ENCODE assay signal across 26 cellular contexts in the genomic region with DNA sequence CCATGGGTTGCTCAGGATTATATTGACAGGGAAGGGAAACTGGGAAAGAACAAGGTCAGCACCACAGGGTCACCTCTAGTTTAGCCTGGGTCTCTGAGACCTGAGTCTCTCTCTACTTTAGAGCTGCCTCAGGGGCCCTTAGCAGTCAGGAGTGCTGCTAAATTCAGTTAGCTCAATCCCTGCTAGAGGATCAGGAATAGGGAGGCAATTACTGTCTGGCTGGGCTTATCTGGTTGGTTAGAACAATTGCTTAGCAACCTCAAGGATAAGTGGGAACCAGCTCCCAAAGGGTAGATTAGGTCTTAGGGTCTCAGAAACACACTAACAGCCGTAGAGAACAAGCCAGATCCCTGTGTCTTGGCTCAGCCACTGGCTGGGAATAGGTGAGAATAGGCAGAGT. TPM values are rescaled to one million over a fixed set of nuclear protein-coding genes. Genes with fewer than 3 reads are reported as not detected.
DNase-seq lines count a peak whose midpoint lies in the region; ATAC-seq, FAIRE-seq and TF ChIP-seq lines count a peak whose summit lies in the region.
"Had no signal": no experiment of that assay in that cellular context is flagged by ENCODE, and none has a peak within 500 bp of the region (broad histone marks: within the 10 kb centered on the region; RNA-seq: fewer than 3 reads in every experiment).

No MANE protein-coding gene starts in this region.

- H3K18ac ChIP-seq in mesendoderm (ENCODE audit: low read length) = no peak overlapping the region

- DNase-seq in D721Med (ENCODE audit: insufficient read length, low spot score) (peak; percentile 36), NCI-H82 treated with DMSO at 0.1 percent for 48 hours (lab: John Stamatoyannopoulos, UW; ENCODE audit: unreplicated experiment) (peak; percentile 63), heart left ventricle (no peak), mesendoderm (peak; percentile 30), NCI-H146 (lab: John Stamatoyannopoulos, UW) (no peak), DMS53 (lab: John Stamatoyannopoulos, UW) (no peak)
- DNase-seq: CD4-positive, alpha-beta T cell; COR-L47; GOT3; HCEC 1CT; NCI-H1092 treated with DMSO at 0.1 percent for 48 hours; NCI-H1436 treated with DMSO at 0.1 percent for 48 hours; NCI-H2029; NCI-H2171; NCI-H526; SW 1271 had no signal

- H2AK5ac ChIP-seq in mesendoderm (ENCODE audit: low read length) = no peak overlapping the region

- no peak overlapping the region for H2BK5ac ChIP-seq in mesendoderm (ENCODE audit: low read length)

- TF ChIP-seq CTCF in D721Med (IDR thresholded peaks at IDR 0.05; ENCODE audit: insufficient read depth, missing control alignments) (no peak), heart left ventricle (IDR thresholded peaks at IDR 0.05) (no peak)

- no peaks in the 10 kb centered on the region for H3K79me2 ChIP-seq in mesendoderm (ENCODE audit: control insufficient read depth, insufficient read depth, low read length)

- no peak overlapping the region for H2BK15ac ChIP-seq in mesendoderm (replicated peaks; ENCODE audit: low read depth)

- H3K4me2 ChIP-seq in mesendoderm (ENCODE audit: low read length) = no peak overlapping the region
- H3K4me2 ChIP-seq: BLaER1 had no signal

- H3K9me3 ChIP-seq in heart left ventricle = no peaks in the 10 kb centered on the region
- H3K9me3 ChIP-seq: BLaER1, SJSA1 had no signal

- H3K27me3 ChIP-seq in heart left ventricle (no peaks in the 10 kb centered on the region), mesendoderm (ENCODE audit: insufficient read depth, low read length, poor library complexity) (no peaks in the 10 kb centered on the region)
- H3K27me3 ChIP-seq: BLaER1, SJSA1 had no signal

- no peak overlapping the region for H4K5ac ChIP-seq in mesendoderm (ENCODE audit: low read length)

- ATAC-seq in heart left ventricle = peak; percentile 71 to 85 (median 79)
- no peak for ATAC-seq in HG03196 (IDR thresholded peaks at IDR 0.05; ENCODE audit: unreplicated experiment)
- ATAC-seq: HepG2, K562 had no signal

- H3K4me3 ChIP-seq in heart left ventricle (no peak overlapping the region), mesendoderm (ENCODE audit: low read length) (no peak overlapping the region)
- H3K4me3 ChIP-seq: BLaER1, K562, SJSA1 had no signal

- no peak overlapping the region for H2BK120ac ChIP-seq in mesendoderm (ENCODE audit: low read depth, low read length)

- no peak overlapping the region for H4K8ac ChIP-seq in mesendoderm (ENCODE audit: low read depth, low read length)

- H3K27ac ChIP-seq in heart left ventricle = peak overlapping the region in 4 of 12 donors; percentile 7 to 61 (median 28)
- H3K27ac ChIP-seq in mesendoderm (ENCODE audit: low read depth, low read length) = no peak overlapping the region
- H3K27ac ChIP-seq: BLaER1, HL-60, SJSA1 had no signal

- H3K36me3 ChIP-seq in heart left ventricle (no peaks in the 10 kb centered on the region), mesendoderm (ENCODE audit: control insufficient read depth, insufficient read depth, low read length) (no peaks in the 10 kb centered on the region)
- H3K36me3 ChIP-seq: SJSA1 had no signal

- 40 to 70% (median 47%) methylated on average over 1 of the region's 1 CpG for WGBS in heart left ventricle, 4 donors
- WGBS in mesendoderm (ENCODE audit: extremely low coverage, insufficient coverage, low lambda C conversion rate) = no CpG with 5 or more reads among the region's 1 CpG

- no peaks in the 10 kb centered on the region for H3K79me1 ChIP-seq in mesendoderm (ENCODE audit: low read length)

- no peak overlapping the region for H3K9ac ChIP-seq in mesendoderm (ENCODE audit: low read length)
- H3K9ac ChIP-seq: BLaER1 had no signal

- no peak overlapping the region for H3K23ac ChIP-seq in mesendoderm (ENCODE audit: low read length)

- FAIRE-seq in D721Med (lab: Jason Lieb, UNC) = peak; percentile 89
- FAIRE-seq: GM12892, GM18507, HepG2, K562 had no signal

- no peak overlapping the region for H3K56ac ChIP-seq in mesendoderm (ENCODE audit: low read length)

- intact Hi-C loops in heart left ventricle (cut with DNase I) = no loop called here

- H3K4me1 ChIP-seq in heart left ventricle (peaks cover 0 to 31% (median 1%) of the 10 kb centered on the region in 12 donors), mesendoderm (ENCODE audit: control insufficient read depth, low read depth, low read length) (peaks cover 7% of the 10 kb centered on the region)

- no peak overlapping the region for H3K4ac ChIP-seq in mesendoderm (ENCODE audit: low read depth, low read length)

- TF ChIP-seq POLR2A in heart left ventricle (IDR thresholded peaks at IDR 0.05) = no peak

RNA-seq across cellular contexts. Expression of gene PM20D1, which starts 7.8 kb away (rescaled TPM):
- total RNA-seq in heart left ventricle = 1 to 10 TPM in 2 of 9 donors, under 1 TPM in 6, not detected in 1; 0.45 to 1.4 (median 0.78) TPM
- polyA plus RNA-seq in heart left ventricle = under 1 TPM; 0.28 to 0.65 TPM
- polyA plus RNA-seq in mesendoderm (2013, experiment 1 of 2) = not detected
- not detected for polyA plus RNA-seq in mesendoderm (2013, experiment 2 of 2)
- total RNA-seq: G401, HepG2, HT-29, K562, SJSA1 had no signal
- polyA plus RNA-seq: HepG2, K562 had no signal

RNA-seq across cellular contexts. Expression of gene SLC41A1, which starts 29.2 kb away (rescaled TPM):
- total RNA-seq in heart left ventricle = 100 to 1,000 TPM; 247 to 442 (median 333) TPM
- 100 to 1,000 TPM; 146 to 198 TPM for polyA plus RNA-seq in heart left ventricle
- polyA plus RNA-seq in mesendoderm (2013, experiment 1 of 2) = 31.0 TPM
- polyA plus RNA-seq in mesendoderm (2013, experiment 2 of 2) = 30.1 TPM

Comparison
In these comparisons a context has a peak if more than half of its experiments do, and no peak if none do; other contexts are left out.
1. DNase-seq: peak in D721Med (single experiment), NCI-H82 treated with DMSO at 0.1 percent for 48 hours (single experiment) and mesendoderm (single experiment); none in heart left ventricle (0 of 5), NCI-H146 (single experiment) and DMS53 (single experiment).